21 cellular contexts compared by ENCODE assay signal in the genomic region with DNA sequence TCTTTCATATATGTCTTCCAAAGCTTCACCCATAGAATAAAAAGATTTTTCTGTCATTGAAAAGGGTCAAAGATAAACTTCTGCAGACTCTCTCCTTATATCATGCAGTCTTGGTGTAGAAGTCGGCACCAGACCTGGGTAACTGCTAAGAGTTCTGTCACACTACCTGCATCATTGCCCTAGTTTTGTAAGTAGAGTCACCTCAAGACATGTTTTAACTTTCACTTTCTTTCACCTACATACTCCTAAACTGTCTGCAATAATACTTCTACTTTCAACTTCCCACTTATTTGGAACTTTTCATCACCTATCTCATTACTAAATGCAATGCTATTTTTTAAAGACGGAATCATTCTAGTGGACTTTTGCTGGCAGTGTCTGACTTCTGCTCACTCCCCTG.
A peak's percentile ranks its signal among the peaks of the same experiment; 100 is the strongest.
DNase-seq lines count a peak whose midpoint lies in the region; ATAC-seq lines count a peak whose summit lies in the region.
"Had no signal": no experiment of that assay in that cellular context is flagged by ENCODE, and none has a peak within 500 bp of the region (broad histone marks: within the 10 kb centered on the region; RNA-seq: fewer than 3 reads in every experiment).

No MANE protein-coding gene starts in this region.

- H3K27me3 Mint-ChIP-seq in stimulated activated memory B cell treated with anti-CD40 and anti-IgM and Interleukin-4, amounts not matched to agents 10 μg/mL and 1 μg/mL and 100 μg/mL, for 72 hours, result no peaks in the 10 kb centered on the region
- H3K27me3 Mint-ChIP-seq: CD8-positive, alpha-beta memory T cell; T-cell had no signal

- DNase-seq in NOMO-1 treated with DMSO at 0.1 percent for 48 hours (lab: John Stamatoyannopoulos, UW; ENCODE audit: unreplicated experiment) (no peak), HCEC 1CT (no peak), dermis blood vessel endothelial cell (no peak)
- DNase-seq: Calu3; CD8-positive, alpha-beta memory T cell; DMS153; H9; Kasumi-1; MG63; NCI-H1092; NCI-H1436; NCI-H1930; NCI-H510A; NCI-H748 treated with DMSO at 0.1 percent for 48 hours; SJCRH30; T-cell had no signal

- no peaks in the 10 kb centered on the region for H3K36me3 Mint-ChIP-seq in stimulated activated memory B cell treated with anti-CD40 and anti-IgM and Interleukin-4, amounts not matched to agents 10 μg/mL and 1 μg/mL and 100 μg/mL, for 72 hours
- H3K36me3 Mint-ChIP-seq: CD8-positive, alpha-beta memory T cell; T-cell had no signal

- peaks cover 8% of the 10 kb centered on the region for H3K4me1 Mint-ChIP-seq in stimulated activated memory B cell treated with anti-CD40 and anti-IgM and Interleukin-4, amounts not matched to agents 10 μg/mL and 1 μg/mL and 100 μg/mL, for 72 hours
- H3K4me1 Mint-ChIP-seq: CD8-positive, alpha-beta memory T cell; H9; T-cell had no signal

- no peak overlapping the region for H3K4me3 Mint-ChIP-seq in stimulated activated memory B cell treated with anti-CD40 and anti-IgM and Interleukin-4, amounts not matched to agents 10 μg/mL and 1 μg/mL and 100 μg/mL, for 72 hours
- H3K4me3 Mint-ChIP-seq: CD8-positive, alpha-beta memory T cell; H9; T-cell; T-helper 2 cell treated with Interferon-gamma antibody and Interleukin-4, amounts not matched to agents 5 μg/mL and 100 μg/mL, for 36 hours had no signal

- peak; percentile 46 for ATAC-seq in GM18858 (IDR thresholded peaks at IDR 0.05; ENCODE audit: unreplicated experiment)
- peak; percentile 57 for ATAC-seq in GM21526 (IDR thresholded peaks at IDR 0.05; ENCODE audit: low FRiP score, unreplicated experiment)
- ATAC-seq in HG03432 (IDR thresholded peaks at IDR 0.05; ENCODE audit: unreplicated experiment), result peak; percentile 46
- ATAC-seq in stimulated activated memory B cell treated with anti-CD40 and anti-IgM and Interleukin-4, amounts not matched to agents 10 μg/mL and 1 μg/mL and 100 μg/mL, for 72 hours, result no peak
- ATAC-seq: T-cell had no signal

- peak overlapping the region; percentile 8 for H3K27ac Mint-ChIP-seq in stimulated activated memory B cell treated with anti-CD40 and anti-IgM and Interleukin-4, amounts not matched to agents 10 μg/mL and 1 μg/mL and 100 μg/mL, for 72 hours
- H3K27ac Mint-ChIP-seq: CD8-positive, alpha-beta memory T cell; T-cell; T-helper 2 cell treated with Interferon-gamma antibody and Interleukin-4, amounts not matched to agents 5 μg/mL and 100 μg/mL, for 36 hours had no signal

- no peaks in the 10 kb centered on the region for H3K9me3 Mint-ChIP-seq in stimulated activated memory B cell treated with anti-CD40 and anti-IgM and Interleukin-4, amounts not matched to agents 10 μg/mL and 1 μg/mL and 100 μg/mL, for 72 hours
- H3K9me3 Mint-ChIP-seq: H9; T-helper 2 cell treated with Interferon-gamma antibody and Interleukin-4, amounts not matched to agents 5 μg/mL and 100 μg/mL, for 36 hours had no signal
